In the genomic region with DNA sequence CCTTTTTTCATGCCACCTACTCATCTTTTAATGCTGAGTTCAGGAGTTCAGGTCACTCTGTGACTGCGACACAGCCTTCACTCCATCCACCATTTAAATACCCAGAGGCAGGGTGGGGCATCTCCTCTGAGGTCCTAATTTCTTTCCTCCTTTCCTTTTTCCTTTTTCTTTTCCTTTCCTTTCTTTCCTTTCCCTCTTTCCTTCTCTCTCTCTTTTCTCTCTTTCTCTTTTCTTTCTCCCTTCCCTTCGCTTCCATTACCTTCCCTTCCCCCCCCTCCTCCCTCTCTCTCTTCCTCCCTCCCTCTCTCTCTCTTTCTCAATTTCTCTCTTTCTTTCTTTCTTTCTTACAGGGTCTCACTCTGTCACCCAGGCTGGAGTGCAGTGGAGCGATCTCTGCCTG, we compare ENCODE assay signal across 2 cellular contexts.
TF ChIP-seq lines count a peak whose summit lies in the region.

No MANE protein-coding gene starts in this region.

TF ChIP-seq in HEK293, 187 proteins besides CTCF, POLR2A, EP300 and RAD21 (continued from another document):
- TF ChIP-seq ZNF366 (tag by site-specific recombination; conservative IDR thresholded peaks at IDR 0.05) (peak; percentile 73), GLI2 (tag by site-specific recombination; IDR thresholded peaks at IDR 0.05; ENCODE audit: borderline replicate concordance, low read depth) (no peak)

TF ChIP-seq in H1, 55 proteins besides CTCF, POLR2A, EP300 and RAD21:
- TF ChIP-seq RBBP5 (IDR thresholded peaks at IDR 0.05; ENCODE audit: borderline replicate concordance, low read depth, low read length): no peak
- TF ChIP-seq SIRT6 (IDR thresholded peaks at IDR 0.05; ENCODE audit: low read length): no peak
- no peak for TF ChIP-seq EGR1 (IDR thresholded peaks at IDR 0.05; ENCODE audit: borderline replicate concordance, low read depth, low read length)
- no peak for TF ChIP-seq GTF2F1 (IDR thresholded peaks at IDR 0.05; ENCODE audit: borderline replicate concordance, low read depth, low read length)
- TF ChIP-seq CEBPB (IDR thresholded peaks at IDR 0.05; ENCODE audit: low read depth, low read length): no peak
- no peak for TF ChIP-seq CBX5 (IDR thresholded peaks at IDR 0.05; ENCODE audit: low read depth, low read length)
- TF ChIP-seq TAF7 (optimal IDR thresholded peaks at IDR 0.05; ENCODE audit: borderline replicate concordance, low read depth, low read length): no peak
